ENCODE assay signal across 9 cellular contexts in genomic region chr4:81405900-81406401, GRCh38.
A peak's percentile ranks its signal among the peaks of the same experiment; 100 is the strongest.
DNase-seq lines count a peak whose midpoint lies in the region; ATAC-seq and TF ChIP-seq lines count a peak whose summit lies in the region.
"Had no signal": no experiment of that assay in that cellular context is flagged by ENCODE, and none has a peak within 500 bp of the region (broad histone marks: within the 10 kb centered on the region; RNA-seq: fewer than 3 reads in every experiment).

No MANE protein-coding gene starts in this region.

- peak overlapping the region; percentile 13 for H3K4me3 Mint-ChIP-seq in activated CD8-positive, alpha-beta memory T cell treated with anti-CD3 and anti-CD28 coated beads, Interleukin-2, amount 10 ng/mL, durations not matched to agents 7 days and 5 days
- peak overlapping the region in 1 of 2 donors; percentile 54 for H3K4me3 Mint-ChIP-seq in activated T-cell treated with anti-CD3 and anti-CD28 coated beads, Interleukin-2, amount 50 U/mL, for 72 hours

- no peaks in the 10 kb centered on the region for H3K36me3 Mint-ChIP-seq in activated CD8-positive, alpha-beta memory T cell treated with anti-CD3 and anti-CD28 coated beads, Interleukin-2, amount 10 ng/mL, durations not matched to agents 7 days and 5 days
- H3K36me3 Mint-ChIP-seq in activated T-cell treated with anti-CD3 and anti-CD28 coated beads, Interleukin-2, amount 50 U/mL, for 72 hours (ENCODE audit: insufficient read depth in 2 of 2) = no peaks in the 10 kb centered on the region
- H3K36me3 Mint-ChIP-seq: natural killer cell treated with Interleukin-12 subunit alpha and Interleukin-12 subunit beta and Interleukin-15 and Interleukin-18, amount 100 ng/mL, for 72 hours had no signal

- peaks cover 8% of the 10 kb centered on the region for H3K4me1 Mint-ChIP-seq in activated CD8-positive, alpha-beta memory T cell treated with anti-CD3 and anti-CD28 coated beads, Interleukin-2, amount 10 ng/mL, durations not matched to agents 7 days and 5 days
- H3K4me1 Mint-ChIP-seq in activated T-cell treated with anti-CD3 and anti-CD28 coated beads, Interleukin-2, amount 50 U/mL, for 72 hours (ENCODE audit: low read depth) = peaks cover 6% of the 10 kb centered on the region

- H3K27ac Mint-ChIP-seq in activated CD8-positive, alpha-beta memory T cell treated with anti-CD3 and anti-CD28 coated beads, Interleukin-2, amount 10 ng/mL, durations not matched to agents 7 days and 5 days = no peak overlapping the region
- no peak overlapping the region for H3K27ac Mint-ChIP-seq in activated T-cell treated with anti-CD3 and anti-CD28 coated beads, Interleukin-2, amount 50 U/mL, for 72 hours
- H3K27ac Mint-ChIP-seq: natural killer cell treated with Interleukin-12 subunit alpha and Interleukin-12 subunit beta and Interleukin-15 and Interleukin-18, amount 100 ng/mL, for 72 hours had no signal

- ATAC-seq in activated CD8-positive, alpha-beta memory T cell treated with anti-CD3 and anti-CD28 coated beads, Interleukin-2, amount 10 ng/mL, durations not matched to agents 7 days and 5 days = peak; percentile 75
- ATAC-seq in GM21515 (IDR thresholded peaks at IDR 0.05; ENCODE audit: unreplicated experiment) = peak; percentile 91
- peak; percentile 67 to 75 for ATAC-seq in activated T-cell treated with anti-CD3 and anti-CD28 coated beads, Interleukin-2, amount 50 U/mL, for 72 hours (replicated peaks in 1 of 2)

- CTCF ChIA-PET in activated CD8-positive, alpha-beta memory T cell treated with anti-CD3 and anti-CD28 coated beads, Interleukin-2, amount 10 ng/mL, durations not matched to agents 7 days and 5 days (lab: Charles Lee) = interaction anchor here (0.8 to 1.9 kb wide), 7 partner anchors 30 to 467 kb away, joined by 3 to 7 read pairs (median 5); no protein-coding TSS in a partner anchor

- no peak overlapping the region for H3K27ac ChIP-seq in HL-60 (replicated peaks)

- TF ChIP-seq CTCF in HL-60 (IDR thresholded peaks at IDR 0.05; ENCODE audit: insufficient read depth, low read length) = no peak

- H3K27me3 ChIP-seq in HL-60 (ENCODE audit: insufficient read depth, poor library complexity, severe bottlenecking) = no peaks in the 10 kb centered on the region

- no peak for DNase-seq in activated CD8-positive, alpha-beta memory T cell treated with anti-CD3 and anti-CD28 coated beads, Interleukin-2, amount 10 ng/mL, durations not matched to agents 7 days and 5 days
- no peak for DNase-seq in activated CD8-positive, alpha-beta memory T cell treated with anti-CD3 and anti-CD28 coated beads for 24 hours
- DNase-seq in HL-60 (ENCODE audit: low read depth in 1 of 2, low spot score in 1 of 2) (peak; percentile 49 to 53), NCI-H524 treated with DMSO at 0.1 percent for 48 hours (lab: John Stamatoyannopoulos, UW) (peak; percentile 10), germinal center (ENCODE audit: low spot score) (peak; percentile 53), renal cortical epithelial cell (ENCODE audit: low read depth) (peak; percentile 79)
- DNase-seq in activated T-cell treated with anti-CD3 and anti-CD28 coated beads, Interleukin-2, amount 50 U/mL, for 72 hours = peak; percentile 40 to 53

- H3K27me3 Mint-ChIP-seq in activated CD8-positive, alpha-beta memory T cell treated with anti-CD3 and anti-CD28 coated beads, Interleukin-2, amount 10 ng/mL, durations not matched to agents 7 days and 5 days = peaks cover 3% of the 10 kb centered on the region
- H3K27me3 Mint-ChIP-seq in activated T-cell treated with anti-CD3 and anti-CD28 coated beads, Interleukin-2, amount 50 U/mL, for 72 hours (ENCODE audit: low read depth) = peaks cover 9% of the 10 kb centered on the region

- H3K4me3 ChIP-seq in HL-60 (replicated peaks; ENCODE audit: insufficient read depth, low read length) = no peak overlapping the region

- H3K9me3 Mint-ChIP-seq in activated CD8-positive, alpha-beta memory T cell treated with anti-CD3 and anti-CD28 coated beads, Interleukin-2, amount 10 ng/mL, durations not matched to agents 7 days and 5 days (ENCODE audit: low read depth) = no peaks in the 10 kb centered on the region
- no peaks in the 10 kb centered on the region for H3K9me3 Mint-ChIP-seq in activated T-cell treated with anti-CD3 and anti-CD28 coated beads, Interleukin-2, amount 50 U/mL, for 72 hours
- H3K9me3 Mint-ChIP-seq: natural killer cell treated with Interleukin-12 subunit alpha and Interleukin-12 subunit beta and Interleukin-15 and Interleukin-18, amount 100 ng/mL, for 72 hours had no signal

Comparison
In these comparisons a context has a peak if more than half of its experiments do, and no peak if none do; other contexts are left out.
1. DNase-seq: peak in HL-60 (2 of 2), NCI-H524 treated with DMSO at 0.1 percent for 48 hours (single experiment), activated T-cell treated with anti-CD3 and anti-CD28 coated beads, Interleukin-2, amount 50 U/mL, for 72 hours (2 of 2), germinal center (single experiment) and renal cortical epithelial cell (single experiment); none in activated CD8-positive, alpha-beta memory T cell treated with anti-CD3 and anti-CD28 coated beads, Interleukin-2, amount 10 ng/mL, durations not matched to agents 7 days and 5 days (single experiment) and activated CD8-positive, alpha-beta memory T cell treated with anti-CD3 and anti-CD28 coated beads for 24 hours (single experiment).
2. Peak in every context shown above with its lines, with median percentiles within 50 percentile points of each other: ATAC-seq.